ENCODE assay signal across 20 cellular contexts in the genomic region with DNA sequence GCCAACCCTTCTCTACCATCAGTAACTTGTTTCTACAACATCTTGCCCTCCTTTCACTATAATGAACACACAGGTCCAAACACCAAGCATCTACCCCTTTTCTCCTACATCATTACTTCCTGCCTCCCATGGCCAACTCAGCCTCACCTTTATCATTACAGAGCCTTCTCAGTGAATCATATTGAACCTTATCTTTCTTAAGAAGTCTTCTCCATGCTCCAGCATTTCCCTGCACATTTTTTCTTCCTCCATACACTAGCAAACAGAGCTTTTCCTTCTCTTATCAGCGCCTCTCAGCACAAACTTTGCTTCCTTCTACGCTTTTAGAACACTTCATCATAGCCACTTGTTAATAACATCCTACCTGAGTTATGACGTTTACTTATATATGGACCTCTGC.
"Had no signal": no experiment of that assay in that cellular context is flagged by ENCODE, and none has a peak within 500 bp of the region (broad histone marks: within the 10 kb centered on the region; RNA-seq: fewer than 3 reads in every experiment).

No MANE protein-coding gene starts in this region.

- DNase-seq: islet precursor cell; left ventricle myocardium inferior; mesendoderm; midbrain; mucosa of descending colon; naive thymus-derived CD4-positive, alpha-beta T cell; ovary; right lobe of liver; stimulated activated CD4-positive, alpha-beta T cell treated with anti-CD3 and anti-CD28 coated beads, Interleukin-12 subunit alpha, Interleukin-12 subunit beta, amount 100 ng/mL, for 4 hours; stimulated activated CD4-positive, alpha-beta T cell treated with anti-CD3 and anti-CD28 coated beads, Interleukin-15, amount 100 ng/mL, for 24 hours; stimulated activated CD4-positive, alpha-beta T cell treated with anti-CD3 and anti-CD28 coated beads, Interleukin-2, amount 100 ng/mL, for 24 hours; stimulated activated CD4-positive, alpha-beta T cell treated with anti-CD3 and anti-CD28 coated beads, Interleukin-4, amount 100 ng/mL, for 1 hour; stimulated activated naive B cell treated with anti-CD40 and anti-IgM and Interleukin-4, amounts not matched to agents 10 μg/mL and 1 μg/mL and 100 μg/mL, for 72 hours; stimulated activated naive CD8-positive, alpha-beta T cell treated with anti-CD3 and anti-CD28 coated beads, Interleukin-15, Interleukin-2, amounts not matched to agents 100 U/mL and 50 U/mL, for 24 hours; stomach; tibial artery; trophoblast cell; upper lobe of right lung had no signal

- H3K9me3 Mint-ChIP-seq: natural killer cell treated with Interleukin-12 subunit alpha and Interleukin-12 subunit beta and Interleukin-15 and Interleukin-18, amount 100 ng/mL, for 72 hours had no signal

- H3K27me3 Mint-ChIP-seq: naive thymus-derived CD4-positive, alpha-beta T cell; natural killer cell treated with Interleukin-12 subunit alpha and Interleukin-12 subunit beta and Interleukin-15 and Interleukin-18, amount 100 ng/mL, for 72 hours; progenitor cell of endocrine pancreas; stimulated activated naive B cell treated with anti-CD40 and anti-IgM and Interleukin-4, amounts not matched to agents 10 μg/mL and 1 μg/mL and 100 μg/mL, for 72 hours had no signal

- H3K27ac Mint-ChIP-seq: naive thymus-derived CD4-positive, alpha-beta T cell; natural killer cell treated with Interleukin-12 subunit alpha and Interleukin-12 subunit beta and Interleukin-15 and Interleukin-18, amount 100 ng/mL, for 72 hours; progenitor cell of endocrine pancreas; stimulated activated naive B cell treated with anti-CD40 and anti-IgM and Interleukin-4, amounts not matched to agents 10 μg/mL and 1 μg/mL and 100 μg/mL, for 72 hours had no signal

- H3K4me3 Mint-ChIP-seq: naive thymus-derived CD4-positive, alpha-beta T cell; natural killer cell treated with Interleukin-12 subunit alpha and Interleukin-12 subunit beta and Interleukin-15 and Interleukin-18, amount 100 ng/mL, for 72 hours; stimulated activated naive B cell treated with anti-CD40 and anti-IgM and Interleukin-4, amounts not matched to agents 10 μg/mL and 1 μg/mL and 100 μg/mL, for 72 hours had no signal

- H3K4me1 Mint-ChIP-seq: stimulated activated naive B cell treated with anti-CD40 and anti-IgM and Interleukin-4, amounts not matched to agents 10 μg/mL and 1 μg/mL and 100 μg/mL, for 72 hours had no signal
